In the genomic region with DNA sequence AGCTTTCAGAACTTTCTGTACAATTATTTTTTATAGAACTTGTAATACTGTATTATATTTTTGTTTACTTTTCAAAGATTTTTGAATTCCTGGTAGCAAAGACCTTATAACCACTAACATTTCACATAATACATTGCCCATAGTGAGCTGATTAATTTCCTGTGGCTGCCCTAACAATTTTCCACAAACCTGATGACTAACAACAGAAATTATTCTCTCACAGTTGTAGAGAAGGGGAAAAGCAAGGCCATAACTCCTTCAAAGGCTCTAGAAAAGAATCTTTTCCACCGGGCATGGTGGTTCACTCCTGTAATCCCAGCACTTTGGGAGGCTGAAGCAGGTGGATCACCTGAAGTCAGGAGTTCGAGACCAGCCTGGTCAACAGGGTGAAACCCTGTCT, we compare ENCODE assay signal across 14 cellular contexts. TPM values are rescaled to one million over a fixed set of nuclear protein-coding genes. Genes with fewer than 3 reads are reported as not detected.
A peak's percentile ranks its signal among the peaks of the same experiment; 100 is the strongest.
DNase-seq lines count a peak whose midpoint lies in the region; ATAC-seq and TF ChIP-seq lines count a peak whose summit lies in the region.
"Had no signal": no experiment of that assay in that cellular context is flagged by ENCODE, and none has a peak within 500 bp of the region (broad histone marks: within the 10 kb centered on the region; RNA-seq: fewer than 3 reads in every experiment).

No MANE protein-coding gene starts in this region.

- H2AK5ac ChIP-seq in mesenchymal stem cell (ENCODE audit: low read length, severe bottlenecking): no peak overlapping the region

- no peak overlapping the region for H2BK15ac ChIP-seq in mesenchymal stem cell (ENCODE audit: low read depth, poor library complexity, severe bottlenecking)

- no peak overlapping the region for H2BK120ac ChIP-seq in mesenchymal stem cell (ENCODE audit: low read depth, low read length)

- H3K27ac ChIP-seq in mesenchymal stem cell (ENCODE audit: low read length, poor library complexity, severe bottlenecking): peak overlapping the region; percentile 38
- H3K27ac ChIP-seq in right cardiac atrium (ENCODE audit: low read length): no peak overlapping the region
- H3K27ac ChIP-seq: sigmoid colon, thyroid gland, WERI-Rb-1 had no signal

- H2BK12ac ChIP-seq in mesenchymal stem cell (ENCODE audit: low read length in 2 of 2): no peak overlapping the region

- no peak for ATAC-seq in Right ventricle myocardium inferior
- ATAC-seq in HG03457 (IDR thresholded peaks at IDR 0.05; ENCODE audit: unreplicated experiment): no peak
- no peak for ATAC-seq in GM21367 (IDR thresholded peaks at IDR 0.05; ENCODE audit: unreplicated experiment)
- ATAC-seq in right cardiac atrium: no peak
- ATAC-seq: left colon; naive thymus-derived CD8-positive, alpha-beta T cell had no signal

- H3K79me1 ChIP-seq in mesenchymal stem cell (replicated peaks; ENCODE audit: low read length, poor library complexity, severe bottlenecking): peaks cover 11% of the 10 kb centered on the region

- H3K9ac ChIP-seq in mesenchymal stem cell (ENCODE audit: low read length): no peak overlapping the region

- no peak overlapping the region for H3K23ac ChIP-seq in mesenchymal stem cell (ENCODE audit: low read length in 2 of 2)

- WGBS in mesenchymal stem cell: 14% methylated on average over 1 of the region's 2 CpGs
- 48% methylated on average over 2 of the region's 2 CpGs for WGBS in right cardiac atrium

- H3K18ac ChIP-seq in mesenchymal stem cell (ENCODE audit: low read depth in 1 of 2, low read length in 2 of 2): no peak overlapping the region

- DNase-seq in Daoy (ENCODE audit: low read depth) (peak; percentile 44), M059J (ENCODE audit: low read depth) (peak; percentile 87), cardiac fibroblast (ENCODE audit: low read depth in 2 of 2) (peak; percentile 41 to 79), mesenchymal stem cell (peak; percentile 45), Right ventricle myocardium inferior (ENCODE audit: missing footprints) (no peak), right cardiac atrium (no peak)
- DNase-seq: left colon; naive thymus-derived CD8-positive, alpha-beta T cell; NCI-H146; sigmoid colon; thyroid gland; WERI-Rb-1 had no signal

- H3K27me3 ChIP-seq in mesenchymal stem cell (ENCODE audit: control insufficient read depth in 1 of 2, insufficient read depth in 1 of 2, low read length in 2 of 2) (no peaks in the 10 kb centered on the region), right cardiac atrium (ENCODE audit: control insufficient read depth, insufficient read depth) (no peaks in the 10 kb centered on the region)
- H3K27me3 ChIP-seq: sigmoid colon, thyroid gland had no signal

- H3K4me3 ChIP-seq in cardiac fibroblast (replicated peaks in 1 of 2; ENCODE audit: low read depth in 2 of 2, low read length in 2 of 2) (no peak overlapping the region), mesenchymal stem cell (ENCODE audit: insufficient read depth in 1 of 2, low read depth in 1 of 2, low read length in 2 of 2) (no peak overlapping the region), right cardiac atrium (ENCODE audit: low read length) (no peak overlapping the region)
- H3K4me3 ChIP-seq: sigmoid colon, thyroid gland had no signal

- no peak overlapping the region for H4K91ac ChIP-seq in mesenchymal stem cell (ENCODE audit: low read length)

- intact Hi-C loops in Right ventricle myocardium inferior (cut with DNase I): no loop called here
- intact Hi-C loops in right cardiac atrium (cut with DNase I): no loop called here

- peaks cover 0 to 7% of the 10 kb centered on the region in 2 experiments for H3K36me3 ChIP-seq in mesenchymal stem cell (ENCODE audit: control insufficient read depth in 1 of 2, insufficient read depth in 2 of 2, low read depth in 1 of 2, low read length in 2 of 2)
- H3K36me3 ChIP-seq: sigmoid colon, thyroid gland, WERI-Rb-1 had no signal

- H3K4ac ChIP-seq in mesenchymal stem cell (ENCODE audit: low read depth in 1 of 2, low read length in 2 of 2): no peak overlapping the region

- TF ChIP-seq CTCF in cardiac fibroblast (IDR thresholded peaks at IDR 0.05; ENCODE audit: low read depth, low read length): no peak

- H3K14ac ChIP-seq in mesenchymal stem cell (ENCODE audit: low read length in 2 of 2): no peak overlapping the region

- no peak overlapping the region for H3K4me2 ChIP-seq in mesenchymal stem cell (ENCODE audit: low read length, poor library complexity, severe bottlenecking)

- H4K8ac ChIP-seq in mesenchymal stem cell (ENCODE audit: low read length): no peak overlapping the region

- H3K9me3 ChIP-seq in mesenchymal stem cell (ENCODE audit: control insufficient read depth, low read length) (peaks cover 16% of the 10 kb centered on the region), right cardiac atrium (ENCODE audit: control insufficient read depth, low read length) (no peaks in the 10 kb centered on the region)
- H3K9me3 ChIP-seq: thyroid gland had no signal

- H2AFZ ChIP-seq in mesenchymal stem cell (ENCODE audit: low read depth, low read length): no peak overlapping the region

- no peak overlapping the region for H2BK5ac ChIP-seq in mesenchymal stem cell (ENCODE audit: low read depth, low read length, poor library complexity, severe bottlenecking)

- H3K4me1 ChIP-seq in mesenchymal stem cell (ENCODE audit: control insufficient read depth, insufficient read depth, low read depth, low read length): peaks cover 2% of the 10 kb centered on the region
- H3K4me1 ChIP-seq in right cardiac atrium (ENCODE audit: control insufficient read depth, insufficient read depth, low read length): peaks cover under 1% of the 10 kb centered on the region
- H3K4me1 ChIP-seq: thyroid gland had no signal

RNA-seq across cellular contexts. Expression of gene KLF12, which starts 19.1 kb away (rescaled TPM):
- 4.1 and 6.6 TPM in 2 replicates for total RNA-seq in Daoy (2014; rRNA removed; shearing (Covaris generic))
- total RNA-seq in M059J (2014; rRNA removed; shearing (Covaris generic)): 5.9 and 8.7 TPM in 2 replicates
- polyA plus RNA-seq in mesenchymal stem cell (2013, experiment 1 of 2): 10.2 TPM
- polyA plus RNA-seq in mesenchymal stem cell (2013, experiment 2 of 2): 10.0 TPM
- total RNA-seq in Right ventricle myocardium inferior (18.9 TPM), right cardiac atrium (10 to 100 TPM; 13.9 to 17.4 (median 15.9) TPM)
- 2.5 TPM for polyA plus RNA-seq in right cardiac atrium

Comparison
In these comparisons a context has a peak if more than half of its experiments do, and no peak if none do; other contexts are left out.
1. DNase-seq: peak in Daoy (single experiment), M059J (single experiment), cardiac fibroblast (2 of 2) and mesenchymal stem cell (single experiment); none in Right ventricle myocardium inferior (single experiment) and right cardiac atrium (0 of 3).